22 cellular contexts compared by ENCODE assay signal in the genomic region with DNA sequence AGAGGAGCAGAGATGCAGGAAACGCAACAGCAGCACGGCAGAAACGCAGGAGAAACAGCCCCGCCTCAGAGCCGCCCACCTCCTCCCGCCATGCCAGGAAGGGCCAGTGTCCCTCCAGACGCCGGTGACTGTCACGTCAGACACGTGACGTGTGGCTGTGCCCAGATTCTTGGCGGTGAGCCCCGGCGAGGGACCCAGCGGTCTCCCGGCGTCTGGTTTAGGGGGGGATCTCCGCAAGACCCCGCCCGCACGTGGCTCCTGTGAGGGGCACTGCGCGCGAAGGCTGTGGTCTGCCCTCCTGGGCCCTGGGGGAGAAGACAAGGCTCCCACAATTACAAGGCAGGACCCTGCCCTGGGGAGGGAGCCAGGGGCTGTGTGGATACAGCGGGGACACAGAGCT. TPM values are rescaled to one million over a fixed set of nuclear protein-coding genes. Genes with fewer than 3 reads are reported as not detected.
DNase-seq lines count a peak whose midpoint lies in the region; ATAC-seq and TF ChIP-seq lines count a peak whose summit lies in the region.
"Had no signal": no experiment of that assay in that cellular context is flagged by ENCODE, and none has a peak within 500 bp of the region (broad histone marks: within the 10 kb centered on the region; RNA-seq: fewer than 3 reads in every experiment).

No MANE protein-coding gene starts in this region.

- H3K27ac ChIP-seq in GM23338 (ENCODE audit: low read depth) = no peak overlapping the region
- no peak overlapping the region for H3K27ac ChIP-seq in neuronal stem cell (replicated peaks; ENCODE audit: low read length)
- H3K27ac ChIP-seq: colonic mucosa, psoas muscle, skin epidermis, tibial artery had no signal

- H3K4me1 Mint-ChIP-seq in GM23338 (peaks cover 13% of the 10 kb centered on the region), T-helper 17 cell (no peaks in the 10 kb centered on the region), glutamatergic neuron (ENCODE audit: low read depth, unreplicated experiment) (peaks cover 10% of the 10 kb centered on the region)
- no peaks in the 10 kb centered on the region for H3K4me1 Mint-ChIP-seq in central memory CD8-positive, alpha-beta T cell

- H3K18ac ChIP-seq in neuronal stem cell (ENCODE audit: low read length) = peak overlapping the region; percentile 6

- H3K79me1 ChIP-seq in neuronal stem cell (ENCODE audit: low read depth, low read length) = no peaks in the 10 kb centered on the region

- peak overlapping the region; percentile 38 for H3K9ac ChIP-seq in neuronal stem cell (ENCODE audit: low read depth, low read length, poor library complexity)

- H3K9me3 Mint-ChIP-seq in GM23338 (peaks cover 11% of the 10 kb centered on the region), glutamatergic neuron (ENCODE audit: unreplicated experiment) (peaks cover 13% of the 10 kb centered on the region)
- no peaks in the 10 kb centered on the region for H3K9me3 Mint-ChIP-seq in central memory CD8-positive, alpha-beta T cell
- H3K9me3 Mint-ChIP-seq: CD8-positive, alpha-beta T cell had no signal

- H4K20me1 ChIP-seq in GM23338 (replicated peaks; ENCODE audit: insufficient read depth) = no peaks in the 10 kb centered on the region

- H2BK12ac ChIP-seq in neuronal stem cell (ENCODE audit: low read length) = no peak overlapping the region

- H3K4me2 ChIP-seq in GM23338 (no peak overlapping the region), neuronal stem cell (ENCODE audit: insufficient read depth, low read length, poor library complexity, severe bottlenecking) (no peak overlapping the region)

- H3K27ac Mint-ChIP-seq in GM23338 = no peak overlapping the region
- peak overlapping the region; percentile 55 for H3K27ac Mint-ChIP-seq in central memory CD8-positive, alpha-beta T cell (ENCODE audit: low read depth)
- no peak overlapping the region for H3K27ac Mint-ChIP-seq in T-helper 17 cell
- H3K27ac Mint-ChIP-seq in glutamatergic neuron (ENCODE audit: unreplicated experiment) = no peak overlapping the region
- H3K27ac Mint-ChIP-seq: activated naive CD4-positive, alpha-beta T cell treated with anti-CD3 and anti-CD28 coated beads, Interleukin-2, amount 50 U/mL, for 72 hours; CD8-positive, alpha-beta T cell had no signal

- peaks cover 0 to 2% of the 10 kb centered on the region in 2 donors for H3K9me3 ChIP-seq in neuronal stem cell (replicated peaks in 1 of 2; ENCODE audit: control insufficient read depth in 2 of 2, insufficient read depth in 1 of 2, low read depth in 1 of 2, low read length in 2 of 2)
- no peaks in the 10 kb centered on the region for H3K9me3 ChIP-seq in T-helper 17 cell (ENCODE audit: control insufficient read depth, low read length, poor library complexity, severe bottlenecking)
- H3K9me3 ChIP-seq: colonic mucosa, psoas muscle had no signal

- H3K4me1 ChIP-seq in GM23338 (ENCODE audit: insufficient read depth) (no peaks in the 10 kb centered on the region), neuronal stem cell (ENCODE audit: control insufficient read depth in 2 of 2, insufficient read depth in 1 of 2, low read depth in 1 of 2, low read length in 2 of 2) (peaks cover 11% of the 10 kb centered on the region in 2 donors)
- H3K4me1 ChIP-seq: colonic mucosa had no signal

- H3K9me2 ChIP-seq in GM23338 (ENCODE audit: insufficient read depth) = no peaks in the 10 kb centered on the region

- whole genome bisulfite sequencing in neuronal stem cell (ENCODE audit: extremely low coverage in 2 of 2, insufficient read length in 2 of 2, insufficient replicate concordance in 1 of 2), 2 donors = no CpG with 5 or more reads among the region's 25 CpGs

- H2AFZ ChIP-seq in GM23338 (peak overlapping the region; percentile 32; the same call in 1 of the 2 replicates), neuronal stem cell (ENCODE audit: low read length) (peak overlapping the region; percentile 92)

- H3K27me3 ChIP-seq in GM23338 (ENCODE audit: insufficient read depth) (no peaks in the 10 kb centered on the region), neuronal stem cell (ENCODE audit: control insufficient read depth in 3 of 3, insufficient read depth in 3 of 3, low read depth in 1 of 3, low read length in 3 of 3) (peaks cover 0 to 3% (median 0%) of the 10 kb centered on the region in 3 experiments)
- H3K27me3 ChIP-seq: colonic mucosa had no signal

- H3K4me3 Mint-ChIP-seq in GM23338 (no peak overlapping the region; the same call in 2 of the 3 replicates), T-helper 17 cell (no peak overlapping the region), glutamatergic neuron (ENCODE audit: unreplicated experiment) (no peak overlapping the region)
- no peak overlapping the region for H3K4me3 Mint-ChIP-seq in central memory CD8-positive, alpha-beta T cell
- H3K4me3 Mint-ChIP-seq: CD8-positive, alpha-beta T cell had no signal

- TF ChIP-seq CTCF in GM23338 (conservative IDR thresholded peaks at IDR 0.05; ENCODE audit: low read depth in 2 of 2) = no peak
- TF ChIP-seq CTCF in glutamatergic neuron (IDR thresholded peaks at IDR 0.05; ENCODE audit: partially characterized antibody, unreplicated experiment) = no peak

- DNase-seq in GM23338 (ENCODE audit: low spot score) (no peak), neuronal stem cell (ENCODE audit: low spot score) (no peak), T-helper 17 cell (no peak), glutamatergic neuron (no peak), NCI-H2196 (lab: John Stamatoyannopoulos, UW; ENCODE audit: unreplicated experiment) (no peak)
- DNase-seq in central memory CD8-positive, alpha-beta T cell (ENCODE audit: low spot score in 2 of 2) = no peak
- DNase-seq: activated CD4-positive, CD25-positive, alpha-beta regulatory T cell treated with anti-CD3 and anti-CD28 coated beads, Interleukin-2, amount 50 U/mL, for 72 hours; CD8-positive, alpha-beta T cell; T1000; tibial artery had no signal

- no peak overlapping the region for H3K4ac ChIP-seq in neuronal stem cell (ENCODE audit: low read length)

- ATAC-seq in GM23338 (no peak), T-helper 17 cell (no peak)
- ATAC-seq in central memory CD8-positive, alpha-beta T cell (replicated peaks; ENCODE audit: extremely low read depth, poor library complexity, severe bottlenecking) = no peak
- ATAC-seq: CD8-positive, alpha-beta T cell; psoas muscle; stimulated activated naive CD8-positive, alpha-beta T cell treated with anti-CD3 and anti-CD28 coated beads, Interleukin-15, Interleukin-2, amounts not matched to agents 100 U/mL and 50 U/mL, for 24 hours had no signal

- no peaks in the 10 kb centered on the region for H3K79me2 ChIP-seq in GM23338 (replicated peaks; ENCODE audit: insufficient read depth)

- H2BK15ac ChIP-seq in neuronal stem cell (ENCODE audit: low read length) = peak overlapping the region; percentile 76

- H4K91ac ChIP-seq in neuronal stem cell (ENCODE audit: low read depth, low read length, poor library complexity) = no peak overlapping the region

- 0 out of 2 replicates have a peak, but pooled peaks cover 5% of the 10 kb centered on the region for H3F3A ChIP-seq in GM23338 (replicated peaks; ENCODE audit: low read depth)

- no peak overlapping the region for H4K8ac ChIP-seq in neuronal stem cell (ENCODE audit: low read depth, low read length)

- H2AK5ac ChIP-seq in neuronal stem cell (ENCODE audit: low read depth, low read length) = peak overlapping the region; percentile 7

- H3K23ac ChIP-seq in neuronal stem cell (ENCODE audit: low read depth, low read length, poor library complexity) = no peak overlapping the region

- peaks cover 9% of the 10 kb centered on the region for H3K27me3 Mint-ChIP-seq in GM23338 (ENCODE audit: insufficient read depth, low read depth, poor library complexity)
- H3K27me3 Mint-ChIP-seq in central memory CD8-positive, alpha-beta T cell = no peaks in the 10 kb centered on the region
- peaks cover 7% of the 10 kb centered on the region for H3K27me3 Mint-ChIP-seq in T-helper 17 cell
- H3K27me3 Mint-ChIP-seq in glutamatergic neuron (ENCODE audit: unreplicated experiment) = peaks cover 6% of the 10 kb centered on the region

- H3K4me3 ChIP-seq in GM23338 = no peak overlapping the region
- no peak overlapping the region for H3K4me3 ChIP-seq in neuronal stem cell (ENCODE audit: low read length in 2 of 2)
- H3K4me3 ChIP-seq: colonic mucosa, GM12878, psoas muscle, skin epidermis, tibial artery had no signal

- no peak overlapping the region for H2BK120ac ChIP-seq in neuronal stem cell (ENCODE audit: low read depth, low read length)

- no peaks in the 10 kb centered on the region for H3K36me3 ChIP-seq in GM23338 (ENCODE audit: insufficient read depth)
- no peaks in the 10 kb centered on the region for H3K36me3 ChIP-seq in neuronal stem cell (replicated peaks in 1 of 2; ENCODE audit: control insufficient read depth in 2 of 2, insufficient read depth in 2 of 2, low read length in 2 of 2)
- H3K36me3 ChIP-seq: colonic mucosa, tibial artery had no signal

- no peak overlapping the region for H3K14ac ChIP-seq in neuronal stem cell (ENCODE audit: low read length)

- no peaks in the 10 kb centered on the region for H3K36me3 Mint-ChIP-seq in GM23338 (ENCODE audit: low read depth)
- H3K36me3 Mint-ChIP-seq in central memory CD8-positive, alpha-beta T cell (ENCODE audit: insufficient read depth) = no peaks in the 10 kb centered on the region
- no peaks in the 10 kb centered on the region for H3K36me3 Mint-ChIP-seq in T-helper 17 cell (ENCODE audit: low read depth)
- no peaks in the 10 kb centered on the region for H3K36me3 Mint-ChIP-seq in glutamatergic neuron (ENCODE audit: unreplicated experiment)
- H3K36me3 Mint-ChIP-seq: CD8-positive, alpha-beta T cell had no signal

- no peak overlapping the region for H2BK5ac ChIP-seq in neuronal stem cell (ENCODE audit: low read length)

RNA-seq across cellular contexts. Expression of a gene that starts 2.4 kb away (rescaled TPM):
- not detected in 2 replicates for total RNA-seq in GM23338 (2014; rRNA removed; shearing (Covaris generic))
- not detected in 2 replicates for polyA plus RNA-seq in GM23338 (2016; fragmentation: Nextera tagmentation; extraction: Ambion mirVana)
- polyA plus RNA-seq in neuronal stem cell (2013, experiment 1 of 2) = not detected
- polyA plus RNA-seq in neuronal stem cell (2013, experiment 2 of 2) = not detected
- under 1 TPM in 1 of 2 donors, not detected in 1; 0.65 TPM for total RNA-seq in T-helper 17 cell
- total RNA-seq in glutamatergic neuron (ENCODE audit: unreplicated experiment) = not detected
- total RNA-seq: activated CD8-positive, alpha-beta memory T cell treated with anti-CD3 and anti-CD28 coated beads for 36 hours; activated naive CD4-positive, alpha-beta T cell treated with anti-CD3 and anti-CD28 coated beads, Interleukin-2, amount 50 U/mL, for 72 hours; CD8-positive, alpha-beta T cell; colonic mucosa; fibroblast of lung; glomerular endothelial cell; GM12878; left cardiac atrium; RPMI7951 had no signal
- polyA plus RNA-seq: fibroblast of lung, GM12878, neural cell had no signal

RNA-seq across cellular contexts. Expression of a gene that starts 3.9 kb away (rescaled TPM):
- 0.54 and 0.90 TPM in 2 replicates for total RNA-seq in GM23338 (2014; rRNA removed; shearing (Covaris generic))
- polyA plus RNA-seq in GM23338 (2016; fragmentation: Nextera tagmentation; extraction: Ambion mirVana) = 0.76 and 1.2 TPM in 2 replicates
- polyA plus RNA-seq in neuronal stem cell (2013, experiment 1 of 2) = 0.03 TPM
- polyA plus RNA-seq in neuronal stem cell (2013, experiment 2 of 2) = 0.08 TPM
- not detected for total RNA-seq in T-helper 17 cell
- total RNA-seq in glutamatergic neuron (ENCODE audit: unreplicated experiment) = 1.9 TPM
- total RNA-seq: activated CD8-positive, alpha-beta memory T cell treated with anti-CD3 and anti-CD28 coated beads for 36 hours; activated naive CD4-positive, alpha-beta T cell treated with anti-CD3 and anti-CD28 coated beads, Interleukin-2, amount 50 U/mL, for 72 hours; CD8-positive, alpha-beta T cell; fibroblast of lung; GM12878; RPMI7951 had no signal
- polyA plus RNA-seq: fibroblast of lung, neural cell had no signal

RNA-seq across cellular contexts. Expression of a gene that starts 12.1 kb away (rescaled TPM):
- not detected in 2 replicates for total RNA-seq in GM23338 (2014; rRNA removed; shearing (Covaris generic))
- not detected in 2 replicates for polyA plus RNA-seq in GM23338 (2016; fragmentation: Nextera tagmentation; extraction: Ambion mirVana)
- not detected for polyA plus RNA-seq in neuronal stem cell (2013, experiment 1 of 2)
- polyA plus RNA-seq in neuronal stem cell (2013, experiment 2 of 2) = not detected
- total RNA-seq in T-helper 17 cell (not detected), glutamatergic neuron (ENCODE audit: unreplicated experiment) (not detected)
- total RNA-seq: activated CD8-positive, alpha-beta memory T cell treated with anti-CD3 and anti-CD28 coated beads for 36 hours; activated naive CD4-positive, alpha-beta T cell treated with anti-CD3 and anti-CD28 coated beads, Interleukin-2, amount 50 U/mL, for 72 hours; CD8-positive, alpha-beta T cell; fibroblast of lung; glomerular endothelial cell; GM12878; RPMI7951 had no signal
- polyA plus RNA-seq: fibroblast of lung, GM12878, neural cell had no signal

RNA-seq across cellular contexts. Expression of a gene that starts 17.7 kb away (rescaled TPM):
- total RNA-seq in GM23338 (2014; rRNA removed; shearing (Covaris generic)) = 0.45 and 9.8 TPM in 2 replicates
- 0.43 and 0.74 TPM in 2 replicates for polyA plus RNA-seq in GM23338 (2016; fragmentation: Nextera tagmentation; extraction: Ambion mirVana)
- 0.10 TPM for polyA plus RNA-seq in neuronal stem cell (2013, experiment 1 of 2)
- polyA plus RNA-seq in neuronal stem cell (2013, experiment 2 of 2) = 0.12 TPM
- total RNA-seq in T-helper 17 cell = under 1 TPM in 1 of 2 donors, not detected in 1; 0.90 TPM
- total RNA-seq in glutamatergic neuron (ENCODE audit: unreplicated experiment) = not detected
- total RNA-seq: fibroblast of lung, glomerular endothelial cell, RPMI7951 had no signal
- polyA plus RNA-seq: fibroblast of lung, neural cell had no signal

RNA-seq across cellular contexts. Expression of a gene that starts 30.7 kb away (rescaled TPM):
- 57.0 and 71.4 TPM in 2 replicates for total RNA-seq in GM23338 (2014; rRNA removed; shearing (Covaris generic))
- 90.0 and 90.5 TPM in 2 replicates for polyA plus RNA-seq in GM23338 (2016; fragmentation: Nextera tagmentation; extraction: Ambion mirVana)
- 30.7 TPM for polyA plus RNA-seq in neuronal stem cell (2013, experiment 1 of 2)
- polyA plus RNA-seq in neuronal stem cell (2013, experiment 2 of 2) = 29.9 TPM
- 10 to 100 TPM; 16.5 to 21.8 TPM for total RNA-seq in T-helper 17 cell
- total RNA-seq in glutamatergic neuron (ENCODE audit: unreplicated experiment) = 46.1 TPM
